ENCODE assay signal across 11 cellular contexts in the genomic region with DNA sequence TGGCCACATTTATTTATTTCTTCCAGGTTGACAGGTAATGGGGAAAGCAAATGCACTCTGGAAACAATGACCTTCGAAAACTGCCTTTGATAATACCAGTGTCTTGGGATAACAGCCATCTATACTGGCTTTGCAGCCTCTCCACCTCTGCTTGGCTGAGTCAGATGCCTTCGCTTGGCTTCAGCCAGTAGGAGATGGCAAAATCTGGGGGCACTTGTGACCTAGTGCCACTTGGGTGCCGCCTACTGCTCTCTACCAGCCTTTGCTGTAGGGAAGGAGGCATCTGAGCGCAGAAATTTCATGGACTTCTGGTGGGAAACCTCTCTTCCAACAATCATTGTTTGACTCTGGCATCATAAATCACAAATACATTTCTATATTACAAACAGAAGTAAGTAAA. TPM values are rescaled to one million over a fixed set of nuclear protein-coding genes. Genes with fewer than 3 reads are reported as not detected.
A peak's percentile ranks its signal among the peaks of the same experiment; 100 is the strongest.
DNase-seq lines count a peak whose midpoint lies in the region; ATAC-seq and TF ChIP-seq lines count a peak whose summit lies in the region.
"Had no signal": no experiment of that assay in that cellular context is flagged by ENCODE, and none has a peak within 500 bp of the region (broad histone marks: within the 10 kb centered on the region; RNA-seq: fewer than 3 reads in every experiment).

No MANE protein-coding gene starts in this region.

- peak overlapping the region; percentile 71 for H3K4me3 Mint-ChIP-seq in activated CD4-positive, alpha-beta memory T cell treated with anti-CD3 and anti-CD28 coated beads, Interleukin-2, amount 10 ng/mL, durations not matched to agents 7 days and 5 days
- H3K4me3 Mint-ChIP-seq: WTC11 had no signal

- no peaks in the 10 kb centered on the region for H3K9me3 ChIP-seq in Peyer's patch
- H3K9me3 ChIP-seq: Caco-2 had no signal

- TF ChIP-seq POLR2A in Peyer's patch (IDR thresholded peaks at IDR 0.05) = no peak

- ATAC-seq in GM18873 (IDR thresholded peaks at IDR 0.05; ENCODE audit: low FRiP score, unreplicated experiment) (no peak), sciatic nerve (no peak)
- ATAC-seq: WTC11 had no signal

- peak overlapping the region in 3 of 4 donors; percentile 9 to 30 (median 14) for H3K4me3 ChIP-seq in Peyer's patch

- H3K9me3 Mint-ChIP-seq in activated CD4-positive, alpha-beta memory T cell treated with anti-CD3 and anti-CD28 coated beads, Interleukin-2, amount 10 ng/mL, durations not matched to agents 7 days and 5 days = no peaks in the 10 kb centered on the region
- H3K9me3 Mint-ChIP-seq: WTC11 had no signal

- peaks cover 50% of the 10 kb centered on the region for H3K4me1 Mint-ChIP-seq in activated CD4-positive, alpha-beta memory T cell treated with anti-CD3 and anti-CD28 coated beads, Interleukin-2, amount 10 ng/mL, durations not matched to agents 7 days and 5 days

- H3K4me1 ChIP-seq in Peyer's patch = no peaks in the 10 kb centered on the region

- TF ChIP-seq CTCF in Peyer's patch (IDR thresholded peaks at IDR 0.05) = no peak

- H3K36me3 Mint-ChIP-seq in activated CD4-positive, alpha-beta memory T cell treated with anti-CD3 and anti-CD28 coated beads, Interleukin-2, amount 10 ng/mL, durations not matched to agents 7 days and 5 days (ENCODE audit: low read depth) = peaks cover 76% of the 10 kb centered on the region
- H3K36me3 Mint-ChIP-seq: WTC11 had no signal

- peak overlapping the region; percentile 70 for H3K27ac Mint-ChIP-seq in activated CD4-positive, alpha-beta memory T cell treated with anti-CD3 and anti-CD28 coated beads, Interleukin-2, amount 10 ng/mL, durations not matched to agents 7 days and 5 days
- H3K27ac Mint-ChIP-seq: WTC11 had no signal

- DNase-seq in Peyer's patch = no peak
- peak; percentile 73 for DNase-seq in activated CD4-positive, alpha-beta memory T cell treated with anti-CD3 and anti-CD28 coated beads, Interleukin-2, amount 10 ng/mL, durations not matched to agents 7 days and 5 days
- DNase-seq in central memory CD4-positive, alpha-beta T cell = peak; percentile 66
- DNase-seq in stimulated activated CD8-positive, alpha-beta memory T cell treated with anti-CD3 and anti-CD28 coated beads, Interleukin-4, amount 100 ng/mL, for 48 hours = peak; percentile 69
- DNase-seq in anterior cingulate cortex (lab: John Stamatoyannopoulos, UW) = no peak
- no peak for DNase-seq in sciatic nerve (ENCODE audit: low spot score)
- DNase-seq: NCI-H2171, RPMI8226 had no signal

- POLR2A ChIA-PET in activated CD4-positive, alpha-beta memory T cell treated with anti-CD3 and anti-CD28 coated beads, Interleukin-2, amount 10 ng/mL, durations not matched to agents 7 days and 5 days (lab: Charles Lee) = interaction anchor here (1.0 to 19.0 kb wide), 8 partner anchors 7 to 124 kb away, joined by 3 to 508 read pairs (median 50); no protein-coding TSS in a partner anchor

- no peaks in the 10 kb centered on the region for H3K27me3 Mint-ChIP-seq in activated CD4-positive, alpha-beta memory T cell treated with anti-CD3 and anti-CD28 coated beads, Interleukin-2, amount 10 ng/mL, durations not matched to agents 7 days and 5 days

- no peaks in the 10 kb centered on the region for H3K36me3 ChIP-seq in Peyer's patch

- CTCF ChIA-PET in activated CD4-positive, alpha-beta memory T cell treated with anti-CD3 and anti-CD28 coated beads, Interleukin-2, amount 10 ng/mL, durations not matched to agents 7 days and 5 days (lab: Charles Lee) = interaction anchor here (1.0 to 1.6 kb wide), 2 partner anchors 9 to 12 kb away, joined by 3 read pairs; no protein-coding TSS in a partner anchor

- no peaks in the 10 kb centered on the region for H3K27me3 ChIP-seq in Peyer's patch

- intact Hi-C loops in sciatic nerve (cut with DNase I) = no loop called here

- peak overlapping the region in 3 of 4 donors; percentile 42 to 69 (median 43) for H3K27ac ChIP-seq in Peyer's patch

RNA-seq across cellular contexts. Expression of a gene that starts 21.8 kb away (rescaled TPM):
- 100 to 1,000 TPM in 1 of 4 donors, 10 to 100 TPM in 3; 12.1 to 184 (median 17.6) TPM for total RNA-seq in Peyer's patch
- 100 to 1,000 TPM; 260 to 270 TPM for total RNA-seq in activated CD4-positive, alpha-beta memory T cell treated with anti-CD3 and anti-CD28 coated beads, Interleukin-2, amount 10 ng/mL, durations not matched to agents 7 days and 5 days
- 31.3 TPM for total RNA-seq in sciatic nerve

Comparison
In these comparisons a context has a peak if more than half of its experiments do, and no peak if none do; other contexts are left out.
1. DNase-seq: peak in activated CD4-positive, alpha-beta memory T cell treated with anti-CD3 and anti-CD28 coated beads, Interleukin-2, amount 10 ng/mL, durations not matched to agents 7 days and 5 days (single experiment), central memory CD4-positive, alpha-beta T cell (single experiment) and stimulated activated CD8-positive, alpha-beta memory T cell treated with anti-CD3 and anti-CD28 coated beads, Interleukin-4, amount 100 ng/mL, for 48 hours (single experiment); none in Peyer's patch (0 of 3), anterior cingulate cortex (0 of 58) and sciatic nerve (single experiment).